1 cellular context compared by ENCODE assay signal in the genomic region with DNA sequence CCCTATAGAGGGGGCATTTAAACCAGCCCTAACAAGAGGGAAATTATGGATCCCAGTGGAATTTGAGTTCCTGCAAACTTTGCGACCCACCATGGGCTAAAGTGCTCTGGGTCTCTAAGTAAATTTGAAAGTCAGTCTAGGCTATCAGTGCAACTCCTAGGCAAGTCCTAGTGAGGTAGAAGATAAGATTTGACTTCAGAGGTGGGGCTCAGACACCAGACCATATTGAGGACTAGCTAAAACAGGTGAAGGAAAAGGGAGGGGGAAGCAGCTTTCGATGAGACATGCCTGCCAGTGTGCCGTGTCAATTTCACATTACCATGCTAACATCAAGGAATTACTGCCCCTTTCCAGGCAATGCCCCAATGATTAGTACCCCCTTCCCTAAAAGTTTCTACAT.
TF ChIP-seq lines count a peak whose summit lies in the region.

No MANE protein-coding gene starts in this region.

TF ChIP-seq in HepG2, 621 proteins besides CTCF, POLR2A, EP300 and RAD21:
- 0 out of 2 replicates have a peak, but pooled peaks have one; percentile 3 for TF ChIP-seq ZFX (CRISPR knock-in tag; IDR thresholded peaks at IDR 0.05; ENCODE audit: low read depth)
- TF ChIP-seq AHR (CRISPR knock-in tag; IDR thresholded peaks at IDR 0.05): no peak
